15 cellular contexts compared by ENCODE assay signal in the genomic region with DNA sequence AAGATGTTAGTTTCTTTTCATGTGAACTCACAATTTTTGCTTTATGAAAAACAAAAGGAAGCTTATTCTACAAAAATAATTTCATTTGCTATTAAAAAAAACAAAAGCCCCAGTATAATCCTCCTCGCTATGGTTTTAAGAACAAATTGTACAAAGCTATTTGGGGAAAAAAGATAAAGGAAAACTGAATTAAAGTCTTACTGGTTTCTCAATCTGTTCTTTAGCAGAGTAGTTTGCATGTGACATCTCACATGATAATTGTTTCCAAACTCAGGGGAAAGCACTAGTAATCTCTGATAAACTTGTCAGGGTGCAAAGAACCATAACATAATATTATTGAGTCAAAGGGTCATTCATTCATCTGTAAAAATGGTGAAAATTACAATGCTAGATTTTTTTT. TPM values are rescaled to one million over a fixed set of nuclear protein-coding genes. Genes with fewer than 3 reads are reported as not detected.
DNase-seq lines count a peak whose midpoint lies in the region; ATAC-seq, FAIRE-seq and TF ChIP-seq lines count a peak whose summit lies in the region.
"Had no signal": no experiment of that assay in that cellular context is flagged by ENCODE, and none has a peak within 500 bp of the region (broad histone marks: within the 10 kb centered on the region; RNA-seq: fewer than 3 reads in every experiment).

No MANE protein-coding gene starts in this region.

- intact Hi-C loops in sciatic nerve (cut with DNase I): no loop called here

- no peak for TF ChIP-seq CTCF in SK-N-SH (IDR thresholded peaks at IDR 0.05)
- TF ChIP-seq CTCF in fibroblast of villous mesenchyme (IDR thresholded peaks at IDR 0.05; ENCODE audit: insufficient read depth, low read depth, low read length): no peak

- H3K79me2 ChIP-seq in SK-N-SH (ENCODE audit: insufficient read depth): no peaks in the 10 kb centered on the region

- CTCF ChIA-PET in SK-N-SH (lab: Yijun Ruan, JAX): no interaction called here

- H3K4me1 ChIP-seq in SK-N-SH (ENCODE audit: control insufficient read depth in 1 of 2, insufficient read depth in 2 of 2, low read depth in 1 of 2, low read length in 1 of 2) (peaks cover 0 to 6% of the 10 kb centered on the region in 2 experiments; a peak in 2 of 4 replicates), adipocyte (ENCODE audit: control insufficient read depth, insufficient read depth, low read length) (peaks cover 25% of the 10 kb centered on the region)

- FAIRE-seq in urothelium cell line (lab: Jason Lieb, UNC): no peak

- no peaks in the 10 kb centered on the region for H3F3A ChIP-seq in SK-N-SH (replicated peaks; ENCODE audit: insufficient read depth)

- no peaks in the 10 kb centered on the region for H3K27me3 ChIP-seq in SK-N-SH (ENCODE audit: insufficient read depth)
- no peaks in the 10 kb centered on the region for H3K27me3 ChIP-seq in adipocyte (replicated peaks; ENCODE audit: control insufficient read depth, insufficient read depth, low read length)

- H3K36me3 ChIP-seq in SK-N-SH (replicated peaks in 1 of 2; ENCODE audit: control insufficient read depth in 1 of 2, insufficient read depth in 2 of 2, low read length in 1 of 2) (no peaks in the 10 kb centered on the region), adipocyte (ENCODE audit: control insufficient read depth, insufficient read depth, low read length, severe bottlenecking) (no peaks in the 10 kb centered on the region)

- 59% methylated on average over 1 of the region's 1 CpG for WGBS in SK-N-SH (ENCODE audit: low lambda C conversion rate)

- H4K20me1 ChIP-seq in SK-N-SH (ENCODE audit: insufficient read depth): no peaks in the 10 kb centered on the region

- no peak for ATAC-seq in SK-N-SH treated with all-trans-retinoic acid at 6 μM for 48 hours
- ATAC-seq in sciatic nerve: peak; percentile 32

- no peak for DNase-seq in SK-N-SH
- DNase-seq in adipocyte (ENCODE audit: low read depth): peak; percentile 52
- peak; percentile 52 for DNase-seq in fibroblast of villous mesenchyme (ENCODE audit: low read depth)
- DNase-seq in sciatic nerve (ENCODE audit: low spot score): no peak
- DNase-seq in COLO829 (ENCODE audit: low spot score): no peak
- DNase-seq in urothelium cell line (ENCODE audit: low spot score): no peak
- no peak for DNase-seq in NCI-H1694 (lab: John Stamatoyannopoulos, UW)
- DNase-seq: C1 segment of cervical spinal cord, H7, NCI-H1048, NCI-H748 treated with DMSO at 0.1 percent for 48 hours, SHP77 had no signal

- H2AFZ ChIP-seq in SK-N-SH (ENCODE audit: low read depth): 0 out of 2 replicates have a peak overlapping the region, but pooled peaks have one; percentile 44

- TF ChIP-seq EP300 in SK-N-SH (IDR thresholded peaks at IDR 0.05; ENCODE audit: borderline replicate concordance in 1 of 2, low read depth in 1 of 2, low read length in 1 of 2): no peak

- no peak overlapping the region; a peak in 1 of 4 replicates for H3K27ac ChIP-seq in SK-N-SH (ENCODE audit: low read depth in 2 of 2, low read length in 1 of 2)
- H3K27ac ChIP-seq: 22Rv1 had no signal

- POLR2A ChIA-PET in SK-N-SH (lab: Yijun Ruan, JAX): no interaction called here

- no peaks in the 10 kb centered on the region for H3K9me3 ChIP-seq in SK-N-SH
- peaks cover 9% of the 10 kb centered on the region for H3K9me3 ChIP-seq in adipocyte (ENCODE audit: control insufficient read depth, low read length)

- H3K9ac ChIP-seq in SK-N-SH (no peak overlapping the region), adipocyte (ENCODE audit: low read length) (peak overlapping the region; percentile 76)

- 0 out of 2 replicates have a peak, but pooled peaks cover 3% of the 10 kb centered on the region for H3K9me2 ChIP-seq in SK-N-SH

- no peak for TF ChIP-seq RAD21 in SK-N-SH (IDR thresholded peaks at IDR 0.05; ENCODE audit: low read length)

- no peak overlapping the region for H3K4me3 ChIP-seq in SK-N-SH (ENCODE audit: low read depth in 2 of 2, low read length in 1 of 2)
- H3K4me3 ChIP-seq in adipocyte (ENCODE audit: low read length): peak overlapping the region; percentile 41
- H3K4me3 ChIP-seq in fibroblast of villous mesenchyme (ENCODE audit: low read depth, low read length): no peak overlapping the region

- H3K4me2 ChIP-seq in SK-N-SH: no peak overlapping the region

TF ChIP-seq in SK-N-SH, 30 proteins besides CTCF, POLR2A, EP300 and RAD21 (continues in another document):
- TF ChIP-seq, protein P1, sequence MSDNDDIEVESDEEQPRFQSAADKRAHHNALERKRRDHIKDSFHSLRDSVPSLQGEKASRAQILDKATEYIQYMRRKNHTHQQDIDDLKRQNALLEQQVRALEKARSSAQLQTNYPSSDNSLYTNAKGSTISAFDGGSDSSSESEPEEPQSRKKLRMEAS (IDR thresholded peaks at IDR 0.05; ENCODE audit: low read depth): no peak
- TF ChIP-seq REST (IDR thresholded peaks at IDR 0.05; ENCODE audit: low read depth, low read length) (no peak), MXI1 (IDR thresholded peaks at IDR 0.05; ENCODE audit: low read depth, low read length) (no peak), FOSL2 (IDR thresholded peaks at IDR 0.05; ENCODE audit: borderline replicate concordance, low read depth) (no peak), SMC3 (IDR thresholded peaks at IDR 0.05; ENCODE audit: low read depth, low read length) (no peak), FOXM1 (IDR thresholded peaks at IDR 0.05; ENCODE audit: low read depth) (no peak), TAF1 (IDR thresholded peaks at IDR 0.05; ENCODE audit: borderline replicate concordance, low read depth, low read length) (no peak), ELF1 (IDR thresholded peaks at IDR 0.05) (no peak)

TF ChIP-seq in SK-N-SH treated with all-trans-retinoic acid at 6 μM for 48 hours, 23 proteins besides CTCF, POLR2A, EP300 and RAD21:
- TF ChIP-seq ZNF565 (CRISPR knock-in tag; conservative IDR thresholded peaks at IDR 0.05; ENCODE audit: low read depth) (no peak), ISL1 (CRISPR knock-in tag; IDR thresholded peaks at IDR 0.05) (no peak), ZFP30 (CRISPR knock-in tag; IDR thresholded peaks at IDR 0.05) (no peak), ZNF8 (CRISPR knock-in tag; IDR thresholded peaks at IDR 0.05) (no peak), ARNTL (CRISPR knock-in tag; IDR thresholded peaks at IDR 0.05; ENCODE audit: borderline replicate concordance, low read depth) (no peak), OSR1 (CRISPR knock-in tag; IDR thresholded peaks at IDR 0.05) (no peak)
- TF ChIP-seq, protein P2, sequence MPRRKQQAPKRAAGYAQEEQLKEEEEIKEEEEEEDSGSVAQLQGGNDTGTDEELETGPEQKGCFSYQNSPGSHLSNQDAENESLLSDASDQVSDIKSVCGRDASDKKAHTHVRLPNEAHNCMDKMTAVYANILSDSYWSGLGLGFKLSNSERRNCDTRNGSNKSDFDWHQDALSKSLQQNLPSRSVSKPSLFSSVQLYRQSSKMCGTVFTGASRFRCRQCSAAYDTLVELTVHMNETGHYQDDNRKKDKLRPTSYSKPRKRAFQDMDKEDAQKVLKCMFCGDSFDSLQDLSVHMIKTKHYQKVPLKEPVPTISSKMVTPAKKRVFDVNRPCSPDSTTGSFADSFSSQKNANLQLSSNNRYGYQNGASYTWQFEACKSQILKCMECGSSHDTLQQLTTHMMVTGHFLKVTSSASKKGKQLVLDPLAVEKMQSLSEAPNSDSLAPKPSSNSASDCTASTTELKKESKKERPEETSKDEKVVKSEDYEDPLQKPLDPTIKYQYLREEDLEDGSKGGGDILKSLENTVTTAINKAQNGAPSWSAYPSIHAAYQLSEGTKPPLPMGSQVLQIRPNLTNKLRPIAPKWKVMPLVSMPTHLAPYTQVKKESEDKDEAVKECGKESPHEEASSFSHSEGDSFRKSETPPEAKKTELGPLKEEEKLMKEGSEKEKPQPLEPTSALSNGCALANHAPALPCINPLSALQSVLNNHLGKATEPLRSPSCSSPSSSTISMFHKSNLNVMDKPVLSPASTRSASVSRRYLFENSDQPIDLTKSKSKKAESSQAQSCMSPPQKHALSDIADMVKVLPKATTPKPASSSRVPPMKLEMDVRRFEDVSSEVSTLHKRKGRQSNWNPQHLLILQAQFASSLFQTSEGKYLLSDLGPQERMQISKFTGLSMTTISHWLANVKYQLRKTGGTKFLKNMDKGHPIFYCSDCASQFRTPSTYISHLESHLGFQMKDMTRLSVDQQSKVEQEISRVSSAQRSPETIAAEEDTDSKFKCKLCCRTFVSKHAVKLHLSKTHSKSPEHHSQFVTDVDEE (CRISPR knock-in tag; IDR thresholded peaks at IDR 0.05): no peak
- TF ChIP-seq, protein P3, sequence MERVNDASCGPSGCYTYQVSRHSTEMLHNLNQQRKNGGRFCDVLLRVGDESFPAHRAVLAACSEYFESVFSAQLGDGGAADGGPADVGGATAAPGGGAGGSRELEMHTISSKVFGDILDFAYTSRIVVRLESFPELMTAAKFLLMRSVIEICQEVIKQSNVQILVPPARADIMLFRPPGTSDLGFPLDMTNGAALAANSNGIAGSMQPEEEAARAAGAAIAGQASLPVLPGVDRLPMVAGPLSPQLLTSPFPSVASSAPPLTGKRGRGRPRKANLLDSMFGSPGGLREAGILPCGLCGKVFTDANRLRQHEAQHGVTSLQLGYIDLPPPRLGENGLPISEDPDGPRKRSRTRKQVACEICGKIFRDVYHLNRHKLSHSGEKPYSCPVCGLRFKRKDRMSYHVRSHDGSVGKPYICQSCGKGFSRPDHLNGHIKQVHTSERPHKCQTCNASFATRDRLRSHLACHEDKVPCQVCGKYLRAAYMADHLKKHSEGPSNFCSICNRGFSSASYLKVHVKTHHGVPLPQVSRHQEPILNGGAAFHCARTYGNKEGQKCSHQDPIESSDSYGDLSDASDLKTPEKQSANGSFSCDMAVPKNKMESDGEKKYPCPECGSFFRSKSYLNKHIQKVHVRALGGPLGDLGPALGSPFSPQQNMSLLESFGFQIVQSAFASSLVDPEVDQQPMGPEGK (CRISPR knock-in tag; IDR thresholded peaks at IDR 0.05; ENCODE audit: borderline replicate concordance): no peak

RNA-seq across cellular contexts. Expression of gene DDI1, which starts 2.9 kb away (rescaled TPM):
- polyA plus RNA-seq in SK-N-SH (2012; rRNA removed): not detected in 2 replicates
- not detected in 2 replicates for polyA plus RNA-seq in SK-N-SH (2012; cell fraction: cytosol; rRNA removed)
- polyA plus RNA-seq in SK-N-SH (2012; cell fraction: nucleus; rRNA removed): not detected in 2 replicates
- total RNA-seq in fibroblast of villous mesenchyme (under 0.01 TPM in 1 of 2 replicates, not detected in the other), sciatic nerve (not detected)
- total RNA-seq: H7, HT1080 had no signal

Comparison
In these comparisons a context has a peak if more than half of its experiments do, and no peak if none do; other contexts are left out.
1. DNase-seq: peak in adipocyte (single experiment) and fibroblast of villous mesenchyme (single experiment); none in SK-N-SH (single experiment), sciatic nerve (single experiment), COLO829 (single experiment), urothelium cell line (single experiment) and NCI-H1694 (single experiment).